ENCODE assay signal across 8 cellular contexts in the genomic region with DNA sequence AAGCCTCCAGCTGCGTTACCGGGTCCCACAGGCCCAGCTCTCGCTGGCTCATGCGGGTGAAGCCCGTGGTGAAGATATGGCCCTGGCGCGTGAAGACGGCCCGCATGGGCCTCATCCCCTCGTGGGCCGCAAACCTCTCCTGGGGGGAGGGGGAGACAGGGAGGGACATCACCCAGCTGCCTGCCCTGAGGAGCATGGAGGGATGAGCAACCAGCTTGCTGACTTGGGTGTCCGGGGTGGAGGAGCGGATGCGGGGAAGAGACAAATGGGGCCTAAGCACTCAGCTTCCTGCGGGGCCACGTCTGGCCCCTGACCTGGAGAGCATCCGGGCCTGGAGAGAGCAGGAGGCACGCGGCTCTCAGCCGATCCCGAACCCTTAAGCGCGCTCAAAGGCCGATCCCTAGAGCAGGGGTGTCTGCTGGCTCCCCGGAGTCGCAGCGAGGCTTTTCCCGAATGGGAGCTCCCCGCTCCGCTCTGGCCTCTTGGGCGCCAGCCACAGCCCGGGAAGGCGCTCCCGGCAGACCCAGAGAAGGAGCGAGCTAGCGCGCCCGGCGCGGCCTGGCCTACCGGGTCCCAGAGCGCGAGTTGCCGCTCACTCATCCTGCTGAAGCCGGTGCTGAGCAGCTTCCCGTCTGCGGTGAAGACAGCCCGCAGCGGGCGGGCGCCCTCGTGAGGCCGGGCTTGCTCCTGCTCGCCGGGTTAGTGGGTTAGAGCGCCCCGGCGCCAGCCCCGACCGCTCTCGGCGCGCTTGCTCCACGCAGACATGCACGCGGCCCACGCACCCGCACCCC. TPM values are rescaled to one million over a fixed set of nuclear protein-coding genes. Genes with fewer than 3 reads are reported as not detected.
DNase-seq lines count a peak whose midpoint lies in the region; ATAC-seq and TF ChIP-seq lines count a peak whose summit lies in the region.

No MANE protein-coding gene starts in this region.

- no peaks in the 10 kb centered on the region for H3K36me3 ChIP-seq in CD4-positive, CD25-positive, alpha-beta regulatory T cell (ENCODE audit: control insufficient read depth, insufficient read depth, low read length)
- H3K36me3 ChIP-seq in mucosa of stomach (ENCODE audit: control insufficient read depth, insufficient read depth, low read length): no peaks in the 10 kb centered on the region

- H3K4me3 ChIP-seq in CD4-positive, CD25-positive, alpha-beta regulatory T cell (ENCODE audit: low read depth, low read length): peak overlapping the region; percentile 59
- H3K4me3 ChIP-seq in HFF-Myc (replicated peaks; ENCODE audit: low read depth, low read length) (no peak overlapping the region), mucosa of stomach (ENCODE audit: low read length) (no peak overlapping the region)

- H3K9me3 Mint-ChIP-seq in CD4-positive, CD25-positive, alpha-beta regulatory T cell: no peaks in the 10 kb centered on the region

- peak overlapping the region; percentile 25 for H3K9ac ChIP-seq in mucosa of stomach (ENCODE audit: low read length)

- H3K27ac Mint-ChIP-seq in CD4-positive, CD25-positive, alpha-beta regulatory T cell: peak overlapping the region in 2 of 3 donors; percentile 67 to 91

- no peaks in the 10 kb centered on the region for H3K9me3 ChIP-seq in CD4-positive, CD25-positive, alpha-beta regulatory T cell (ENCODE audit: control insufficient read depth in 2 of 2, low read length in 2 of 2)
- no peaks in the 10 kb centered on the region for H3K9me3 ChIP-seq in mucosa of stomach (ENCODE audit: control insufficient read depth, low read length)

- peak overlapping the region; percentile 70 for H3K27ac ChIP-seq in CD4-positive, CD25-positive, alpha-beta regulatory T cell (ENCODE audit: insufficient read depth, low read length, poor library complexity, severe bottlenecking)

- ATAC-seq in CD4-positive, CD25-positive, alpha-beta regulatory T cell (ENCODE audit: low read depth in 2 of 2): peak; percentile 39 to 44
- no peak for ATAC-seq in GM19455 (IDR thresholded peaks at IDR 0.05; ENCODE audit: unreplicated experiment)

- H3K36me3 Mint-ChIP-seq in CD4-positive, CD25-positive, alpha-beta regulatory T cell: no peaks in the 10 kb centered on the region

- H3K27me3 Mint-ChIP-seq in CD4-positive, CD25-positive, alpha-beta regulatory T cell: peaks cover 7% of the 10 kb centered on the region

- H3K4me3 Mint-ChIP-seq in CD4-positive, CD25-positive, alpha-beta regulatory T cell: peak overlapping the region; percentile 90 to 95 (median 92)

- DNase-seq in CD4-positive, CD25-positive, alpha-beta regulatory T cell: peak; percentile 82 to 92 (median 84)
- DNase-seq in HFF-Myc (ENCODE audit: extremely low read depth, low read depth) (no peak), NCI-H748 (lab: John Stamatoyannopoulos, UW; ENCODE audit: unreplicated experiment) (peak; percentile 92), activated T-cell treated with anti-CD3 and anti-CD28 coated beads for 4 hours (peak; percentile 86), erythroblast (lab: John Stamatoyannopoulos, UW) (peak; percentile 79 to 88)
- DNase-seq in stimulated activated CD8-positive, alpha-beta memory T cell treated with anti-CD3 and anti-CD28 coated beads, Interleukin-7, amount 100 ng/mL, for 4 hours (ENCODE audit: low read depth in 2 of 2): peak; percentile 72 to 87

- H3K4me1 ChIP-seq in CD4-positive, CD25-positive, alpha-beta regulatory T cell (ENCODE audit: control insufficient read depth, insufficient read depth, low read length, poor library complexity, severe bottlenecking): peaks cover 70% of the 10 kb centered on the region
- peaks cover 67% of the 10 kb centered on the region for H3K4me1 ChIP-seq in mucosa of stomach (ENCODE audit: control insufficient read depth, insufficient read depth, low read length)

- no peaks in the 10 kb centered on the region for H3K27me3 ChIP-seq in CD4-positive, CD25-positive, alpha-beta regulatory T cell (ENCODE audit: control insufficient read depth, insufficient read depth, low read length)
- peaks cover 79% of the 10 kb centered on the region for H3K27me3 ChIP-seq in mucosa of stomach (ENCODE audit: control insufficient read depth, insufficient read depth, low read length)

- H3K4me1 Mint-ChIP-seq in CD4-positive, CD25-positive, alpha-beta regulatory T cell: peaks cover 4 to 56% (median 29%) of the 10 kb centered on the region in 4 donors

- no peak for TF ChIP-seq POLR2A in erythroblast (IDR thresholded peaks at IDR 0.05; ENCODE audit: low read length)

- peak; percentile 63 for TF ChIP-seq CTCF in HFF-Myc (IDR thresholded peaks at IDR 0.05; ENCODE audit: low read depth, low read length, missing control alignments)

RNA-seq across cellular contexts. Expression of gene CORO6, which starts 5.0 kb away (rescaled TPM):
- 4.3 TPM for total RNA-seq in CD4-positive, CD25-positive, alpha-beta regulatory T cell
- under 1 TPM in 3 of 4 donors, not detected in 1; 0.15 to 0.52 (median 0.38) TPM for polyA plus RNA-seq in CD4-positive, CD25-positive, alpha-beta regulatory T cell

RNA-seq across cellular contexts. Expression of gene ANKRD13B, which starts 24.7 kb away (rescaled TPM):
- total RNA-seq in CD4-positive, CD25-positive, alpha-beta regulatory T cell: 5.9 TPM
- polyA plus RNA-seq in CD4-positive, CD25-positive, alpha-beta regulatory T cell: under 1 TPM in 2 of 4 donors, not detected in 2; 0.05 to 0.18 TPM

RNA-seq across cellular contexts. Expression of gene GIT1, which starts 28.2 kb away (rescaled TPM):
- 41.5 TPM for total RNA-seq in CD4-positive, CD25-positive, alpha-beta regulatory T cell
- 1 to 10 TPM; 5.5 to 9.2 (median 6.4) TPM for polyA plus RNA-seq in CD4-positive, CD25-positive, alpha-beta regulatory T cell

RNA-seq across cellular contexts. Expression of gene TP53I13, which starts 49.2 kb away (rescaled TPM):
- 87.4 TPM for total RNA-seq in CD4-positive, CD25-positive, alpha-beta regulatory T cell
- 10 to 100 TPM; 22.2 to 36.4 (median 26.2) TPM for polyA plus RNA-seq in CD4-positive, CD25-positive, alpha-beta regulatory T cell

RNA-seq across cellular contexts. Expression of gene ABHD15, which starts 50.8 kb away (rescaled TPM):
- total RNA-seq in CD4-positive, CD25-positive, alpha-beta regulatory T cell: 9.9 TPM
- 1 to 10 TPM; 6.2 to 9.2 (median 7.4) TPM for polyA plus RNA-seq in CD4-positive, CD25-positive, alpha-beta regulatory T cell
